8 cellular contexts compared by ENCODE assay signal in genomic region chr19:2236285-2237050, GRCh38. TPM values are rescaled to one million over a fixed set of nuclear protein-coding genes. Genes with fewer than 3 reads are reported as not detected.
DNase-seq lines count a peak whose midpoint lies in the region; ATAC-seq and TF ChIP-seq lines count a peak whose summit lies in the region.

Gene PLEKHJ1 (minus strand): TSS chr19:2236329. CDS start chr19:2236248, 81 bp downstream.
A gene with protein sequence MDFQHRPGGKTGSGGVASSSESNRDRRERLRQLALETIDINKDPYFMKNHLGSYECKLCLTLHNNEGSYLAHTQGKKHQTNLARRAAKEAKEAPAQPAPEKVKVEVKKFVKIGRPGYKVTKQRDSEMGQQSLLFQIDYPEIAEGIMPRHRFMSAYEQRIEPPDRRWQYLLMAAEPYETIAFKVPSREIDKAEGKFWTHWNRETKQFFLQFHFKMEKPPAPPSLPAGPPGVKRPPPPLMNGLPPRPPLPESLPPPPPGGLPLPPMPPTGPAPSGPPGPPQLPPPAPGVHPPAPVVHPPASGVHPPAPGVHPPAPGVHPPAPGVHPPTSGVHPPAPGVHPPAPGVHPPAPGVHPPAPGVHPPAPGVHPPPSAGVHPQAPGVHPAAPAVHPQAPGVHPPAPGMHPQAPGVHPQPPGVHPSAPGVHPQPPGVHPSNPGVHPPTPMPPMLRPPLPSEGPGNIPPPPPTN (plus strand): TSS chr19:2236824. CDS start chr19:2243419, 6,595 bp downstream.

- H3K9me3 Mint-ChIP-seq in activated B cell treated with CpG ODN at 0.5 μM for 24 hours (no peaks in the 10 kb centered on the region), immature natural killer cell (peaks cover 0 to 2% (median 0%) of the 10 kb centered on the region in 6 donors)

- H3K27ac ChIP-seq in caudate nucleus (ENCODE audit: low read depth, low read length) = peak within 1 kb of the TSS; percentile 100

- POLR2A ChIA-PET in activated B cell treated with CpG ODN at 0.5 μM for 24 hours (lab: Charles Lee) = interaction anchor here (0.6 to 9.7 kb wide), 23 partner anchors 8 to 1840 kb away, joined by 3 to 103 read pairs (median 4); partner anchors contain the start of genes AP3D1, GADD45B, LSM7 and SPPL2B

- TF ChIP-seq CTCF in AG10803 (conservative IDR thresholded peaks at IDR 0.05; ENCODE audit: low read length) (peak; percentile 77), activated B cell treated with CpG ODN at 0.5 μM for 24 hours (IDR thresholded peaks at IDR 0.05) (no peak)

- H3K4me3 ChIP-seq in AG10803 (ENCODE audit: low read length) = peak within 1 kb of the TSS; percentile 84

- peak; percentile 79 for TF ChIP-seq POLR2A in GM18951 (IDR thresholded peaks at IDR 0.05; ENCODE audit: extremely low read depth, insufficient read depth, insufficient read length)

- peak within 1 kb of the TSS; percentile 99 for H3K27ac Mint-ChIP-seq in activated B cell treated with CpG ODN at 0.5 μM for 24 hours
- H3K27ac Mint-ChIP-seq in immature natural killer cell = peak within 1 kb of the TSS; percentile 95 to 99 (median 97)

- peak; percentile 95 for DNase-seq in AG10803 (ENCODE audit: low read depth)
- DNase-seq in NCI-H345 (lab: John Stamatoyannopoulos, UW) = peak; percentile 98
- peak; percentile 100 for DNase-seq in activated B cell treated with CpG ODN at 0.5 μM for 24 hours
- peak in 60 of 61 donors; percentile 45 to 99 (median 93) for DNase-seq in caudate nucleus (lab: John Stamatoyannopoulos, UW)
- DNase-seq in immature natural killer cell = peak; percentile 99 to 100 (median 99)
- peak; percentile 92 for DNase-seq in smooth muscle cell of the brain vasculature (ENCODE audit: low read depth, low spot score)

- H3K36me3 Mint-ChIP-seq in activated B cell treated with CpG ODN at 0.5 μM for 24 hours (ENCODE audit: low read depth) (peaks cover 51% of the 10 kb centered on the region), immature natural killer cell (peaks cover 0 to 4% (median 0%) of the 10 kb centered on the region in 3 donors)

- CTCF ChIA-PET in activated B cell treated with CpG ODN at 0.5 μM for 24 hours (lab: Charles Lee) = interaction anchor here (0.6 to 1.5 kb wide), 10 partner anchors 9 to 384 kb away, joined by 3 to 7 read pairs (median 4); no protein-coding TSS in a partner anchor

- in situ Hi-C loops in GM18951 (cut with MboI; ENCODE audit: low sequenced_read_pairs, unreplicated experiment) = no loop called here

- intact Hi-C loops in activated B cell treated with CpG ODN at 0.5 μM for 24 hours (cut with micrococcal nuclease) = loop anchor here (1.0 kb wide), 13 partner anchors 17 to 401 kb away; partner anchors contain the start of genes LMNB2 and TIMM13

- H3K27me3 Mint-ChIP-seq in activated B cell treated with CpG ODN at 0.5 μM for 24 hours (no peaks in the 10 kb centered on the region), immature natural killer cell (ENCODE audit: low read depth in 3 of 3) (peaks cover 12 to 19% (median 13%) of the 10 kb centered on the region in 3 donors)

- peak within 1 kb of the TSS; percentile 99 for H3K4me3 Mint-ChIP-seq in activated B cell treated with CpG ODN at 0.5 μM for 24 hours
- H3K4me3 Mint-ChIP-seq in immature natural killer cell = peak within 1 kb of the TSS; percentile 90 to 99 (median 97)

- H3K4me1 Mint-ChIP-seq in activated B cell treated with CpG ODN at 0.5 μM for 24 hours (peaks cover 69% of the 10 kb centered on the region), immature natural killer cell (peaks cover 61 to 69% of the 10 kb centered on the region in 2 donors)

- peak; percentile 71 for ATAC-seq in HG03196 (IDR thresholded peaks at IDR 0.05; ENCODE audit: unreplicated experiment)
- ATAC-seq in activated B cell treated with CpG ODN at 0.5 μM for 24 hours (ENCODE audit: low read depth) = peak; percentile 82

RNA-seq across cellular contexts. Expression of gene PLEKHJ1, which starts in this region (rescaled TPM):
- total RNA-seq in activated B cell treated with CpG ODN at 0.5 μM for 24 hours = 74.4 and 74.9 TPM in 2 replicates
- polyA plus RNA-seq in immature natural killer cell = 100 to 1,000 TPM; 115 to 148 (median 117) TPM

RNA-seq across cellular contexts. Expression of the second gene that starts in this region (rescaled TPM):
- total RNA-seq in activated B cell treated with CpG ODN at 0.5 μM for 24 hours = 107 and 117 TPM in 2 replicates
- 10 to 100 TPM in 2 of 3 donors, 1 to 10 TPM in 1; 6.2 to 40.9 (median 11.1) TPM for polyA plus RNA-seq in immature natural killer cell

Comparison
In these comparisons a context has a peak if more than half of its experiments do, and no peak if none do; other contexts are left out.
1. Peak in every context shown above with its lines: DNase-seq, ATAC-seq, H3K4me3 ChIP-seq and H3K27ac ChIP-seq.